Comparison of ENCODE assay signal across 8 cellular contexts in the genomic region with DNA sequence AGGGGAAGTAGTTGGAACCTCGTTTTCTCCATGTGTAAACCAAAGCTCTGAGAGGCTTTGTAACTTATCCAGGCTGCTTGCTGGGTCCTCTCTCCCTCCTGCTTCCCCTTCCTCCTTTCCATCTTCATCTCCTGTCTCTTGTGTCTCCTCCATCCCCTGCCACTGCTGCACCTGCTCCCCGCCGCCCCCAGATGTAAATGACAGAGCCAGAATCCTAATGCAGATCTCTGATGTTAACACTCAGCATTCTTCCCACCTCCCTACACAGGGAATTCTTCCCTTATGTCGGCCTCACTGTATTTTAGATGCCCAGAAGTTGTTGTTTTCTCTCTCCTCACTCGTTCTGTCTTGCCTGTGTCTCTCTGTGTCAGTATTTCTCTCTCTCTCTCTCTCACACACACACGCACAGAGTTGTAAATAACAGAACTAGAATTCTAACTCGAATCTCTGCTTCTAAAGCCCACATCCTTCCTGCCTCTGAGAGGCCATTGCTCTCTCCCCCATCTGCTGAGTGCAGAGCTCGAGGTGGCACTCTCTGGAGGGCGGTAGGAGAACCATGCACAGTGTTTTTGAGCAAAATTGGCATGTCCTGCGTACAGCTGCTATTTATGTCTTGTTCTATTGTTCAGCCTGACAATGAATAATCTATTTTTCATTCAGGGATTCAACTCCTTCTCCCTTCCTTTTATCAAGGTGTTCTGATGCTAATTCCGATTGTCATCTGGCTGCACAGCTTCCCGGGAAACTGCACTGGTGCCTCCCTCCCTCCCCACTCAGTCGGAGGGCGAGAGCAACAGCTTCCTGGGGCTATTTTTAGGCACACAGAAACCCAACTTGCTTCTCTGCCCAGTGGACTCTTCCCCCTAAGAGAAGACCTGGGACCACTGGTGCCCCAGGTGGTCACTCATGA.
DNase-seq lines count a peak whose midpoint lies in the region; TF ChIP-seq lines count a peak whose summit lies in the region.

No MANE protein-coding gene starts in this region.

- no peak overlapping the region for H3K27ac Mint-ChIP-seq in nephron progenitor cell

- H3K4me3 Mint-ChIP-seq in nephron progenitor cell, result no peak overlapping the region

- H3K36me3 Mint-ChIP-seq in nephron progenitor cell (ENCODE audit: low read depth), result no peaks in the 10 kb centered on the region

- H3K27me3 Mint-ChIP-seq in nephron progenitor cell (ENCODE audit: low read depth, poor library complexity), result peaks cover 6% of the 10 kb centered on the region

- peaks cover 52% of the 10 kb centered on the region for H3K4me1 Mint-ChIP-seq in nephron progenitor cell

- no peaks in the 10 kb centered on the region for H3K9me3 Mint-ChIP-seq in nephron progenitor cell

- WGBS in ovary, 3 donors, result 73 to 79% (median 74%) methylated on average over 14 of the region's 14 CpGs

- H3K9me3 ChIP-seq in ovary, result no peaks in the 10 kb centered on the region

- TF ChIP-seq POLR2A in ovary (IDR thresholded peaks at IDR 0.05), result no peak

- peak overlapping the region in 4 of 59 donors; percentile 3 to 24 (median 14) for H3K4me3 ChIP-seq in dorsolateral prefrontal cortex
- no peak overlapping the region for H3K4me3 ChIP-seq in ovary

- peak; percentile 26 for DNase-seq in stimulated activated CD4-positive, alpha-beta T cell treated with anti-CD3 and anti-CD28 coated beads, Interleukin-1b, Interleukin-23, amount 100 ng/mL, for 48 hours
- DNase-seq in stimulated activated CD4-positive, alpha-beta T cell treated with anti-CD3 and anti-CD28 coated beads, Interleukin-2, amount 100 ng/mL, for 48 hours, result no peak
- DNase-seq in NCI-H345 (lab: John Stamatoyannopoulos, UW) (peak; percentile 60), dorsolateral prefrontal cortex (no peak), ureter (ENCODE audit: low spot score) (peak; percentile 32), EL (no peak), nephron progenitor cell (no peak), ovary (no peak)

- H3K4me1 ChIP-seq in ovary (ENCODE audit: insufficient read depth), result peaks cover 3% of the 10 kb centered on the region

- no peaks in the 10 kb centered on the region for H3K27me3 ChIP-seq in dorsolateral prefrontal cortex
- H3K27me3 ChIP-seq in ovary, result no peaks in the 10 kb centered on the region

- H3K36me3 ChIP-seq in ovary, result no peaks in the 10 kb centered on the region

- TF ChIP-seq CTCF in dorsolateral prefrontal cortex (IDR thresholded peaks at IDR 0.05 in 54 of 56, conservative IDR thresholded peaks at IDR 0.05 in 2 of 56; ENCODE audit: low read depth in 1 of 56, partially characterized antibody in 56 of 56) (peak in 5 of 56 donors; percentile 4 to 21 (median 6)), nephron progenitor cell (IDR thresholded peaks at IDR 0.05) (no peak), ovary (IDR thresholded peaks at IDR 0.05) (no peak)

- no peak for TF ChIP-seq EP300 in ovary (IDR thresholded peaks at IDR 0.05)

- H3K27ac ChIP-seq in dorsolateral prefrontal cortex, result peak overlapping the region in 55 of 59 donors; percentile 17 to 89 (median 72)
- no peak overlapping the region for H3K27ac ChIP-seq in ovary

- intact Hi-C loops in dorsolateral prefrontal cortex (cut with DNase I) (loop anchor here in 1 of 2 donors (10.0 kb wide), 1 partner anchor 214 kb away; no protein-coding TSS in a partner anchor), ovary (cut with DNase I) (no loop called here)

Comparison
In these comparisons a context has a peak if more than half of its experiments do, and no peak if none do; other contexts are left out.
1. DNase-seq: peak in stimulated activated CD4-positive, alpha-beta T cell treated with anti-CD3 and anti-CD28 coated beads, Interleukin-1b, Interleukin-23, amount 100 ng/mL, for 48 hours (single experiment), NCI-H345 (single experiment) and ureter (single experiment); none in stimulated activated CD4-positive, alpha-beta T cell treated with anti-CD3 and anti-CD28 coated beads, Interleukin-2, amount 100 ng/mL, for 48 hours (0 of 2), dorsolateral prefrontal cortex (0 of 10), EL (single experiment), nephron progenitor cell (single experiment) and ovary (0 of 5).
2. H3K27ac ChIP-seq: peak in dorsolateral prefrontal cortex (55 of 59); none in ovary (0 of 2).